Comparison of ENCODE assay signal across 8 cellular contexts in the genomic region with DNA sequence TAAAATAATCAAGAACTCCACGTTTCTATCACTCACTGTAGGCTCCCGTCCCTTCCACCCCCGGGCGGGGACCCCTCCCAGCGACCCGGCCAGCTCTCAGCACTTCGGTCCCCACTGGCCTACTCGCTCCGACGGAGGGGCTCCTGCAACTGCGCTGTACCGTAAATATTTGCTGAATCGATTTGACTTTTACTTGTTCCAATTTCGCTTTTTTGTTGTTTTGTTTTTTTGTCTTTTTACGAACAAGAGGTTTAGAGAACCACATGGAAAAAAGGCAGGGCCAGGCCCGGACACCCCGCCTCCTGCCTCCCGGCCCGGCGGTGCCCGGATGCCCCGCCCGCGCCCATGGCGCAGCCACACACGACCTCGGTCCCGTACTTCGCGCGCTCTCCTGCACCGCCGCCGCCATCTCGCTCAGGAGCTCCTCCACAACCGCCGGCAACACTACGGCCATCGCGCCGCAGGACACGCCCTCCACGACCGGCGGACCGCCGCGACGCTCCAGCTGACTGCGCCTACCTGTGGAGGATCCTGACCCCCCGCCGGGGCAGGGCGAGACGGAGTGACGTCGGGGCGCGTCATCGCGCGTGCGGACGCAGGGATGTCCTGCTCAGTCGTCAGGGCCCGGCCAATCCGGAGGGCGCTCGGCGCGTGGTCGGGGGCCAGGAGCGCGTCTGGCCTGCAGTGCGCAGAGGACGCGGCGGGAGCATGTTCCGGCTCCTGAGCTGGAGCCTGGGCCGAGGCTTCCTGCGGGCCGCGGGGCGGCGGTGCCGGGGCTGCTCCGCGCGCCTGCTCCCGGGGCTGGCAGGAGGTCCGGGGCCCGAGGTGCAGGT. TPM values are rescaled to one million over a fixed set of nuclear protein-coding genes. Genes with fewer than 3 reads are reported as not detected.
DNase-seq lines count a peak whose midpoint lies in the region; ATAC-seq and TF ChIP-seq lines count a peak whose summit lies in the region.

A gene with protein sequence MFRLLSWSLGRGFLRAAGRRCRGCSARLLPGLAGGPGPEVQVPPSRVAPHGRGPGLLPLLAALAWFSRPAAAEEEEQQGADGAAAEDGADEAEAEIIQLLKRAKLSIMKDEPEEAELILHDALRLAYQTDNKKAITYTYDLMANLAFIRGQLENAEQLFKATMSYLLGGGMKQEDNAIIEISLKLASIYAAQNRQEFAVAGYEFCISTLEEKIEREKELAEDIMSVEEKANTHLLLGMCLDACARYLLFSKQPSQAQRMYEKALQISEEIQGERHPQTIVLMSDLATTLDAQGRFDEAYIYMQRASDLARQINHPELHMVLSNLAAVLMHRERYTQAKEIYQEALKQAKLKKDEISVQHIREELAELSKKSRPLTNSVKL (plus strand): TSS at position 684 of the 833 bp plus-strand sequence. CDS start 25 bp downstream, at position 709.
A gene with protein sequence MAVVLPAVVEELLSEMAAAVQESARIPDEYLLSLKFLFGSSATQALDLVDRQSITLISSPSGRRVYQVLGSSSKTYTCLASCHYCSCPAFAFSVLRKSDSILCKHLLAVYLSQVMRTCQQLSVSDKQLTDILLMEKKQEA (minus strand): TSS at position 564 of the 833 bp plus-strand sequence. CDS start 110 bp downstream, at position 454.

- WGBS in testis, 2 donors, result 0 to 1% methylated on average over 50 to 58 of the region's 91 CpGs

- H3K9me3 ChIP-seq in osteoblast (ENCODE audit: low read depth, low read length) (no peaks in the 10 kb centered on the region), testis (no peaks in the 10 kb centered on the region)

- H3K4me2 ChIP-seq in osteoblast (ENCODE audit: insufficient read depth, low read length), result peak within 1 kb of the TSS; percentile 97

- peak within 1 kb of the TSS; percentile 85 for H2AFZ ChIP-seq in osteoblast (ENCODE audit: low read length)

- H3K4me1 Mint-ChIP-seq in activated naive CD8-positive, alpha-beta T cell treated with anti-CD3 and anti-CD28 coated beads for 36 hours, result peaks cover 30% of the 10 kb centered on the region
- peaks cover 11% of the 10 kb centered on the region for H3K4me1 Mint-ChIP-seq in glutamatergic neuron (ENCODE audit: low read depth, unreplicated experiment)

- DNase-seq in GM12865 (ENCODE audit: low read depth), result peak; percentile 97
- DNase-seq in NCI-H1105 treated with DMSO at 0.1 percent for 48 hours (lab: John Stamatoyannopoulos, UW), result peak; percentile 97
- peak; percentile 87 for DNase-seq in SKM-1 treated with dmso at 0.1 percent for 144 hours (lab: John Stamatoyannopoulos, UW; ENCODE audit: unreplicated experiment)
- DNase-seq in activated naive CD8-positive, alpha-beta T cell treated with anti-CD3 and anti-CD28 coated beads for 36 hours, result peak; percentile 97
- peak; percentile 98 for DNase-seq in glutamatergic neuron
- DNase-seq in osteoblast (ENCODE audit: insufficient read length, low spot score, missing footprints), result peak; percentile 100
- DNase-seq in testis, result peak; percentile 98

- TF ChIP-seq CTCF in GM12865 (IDR thresholded peaks at IDR 0.05; ENCODE audit: insufficient read depth, low read depth, low read length, missing control alignments) (no peak), glutamatergic neuron (IDR thresholded peaks at IDR 0.05; ENCODE audit: partially characterized antibody, unreplicated experiment) (no peak), osteoblast (IDR thresholded peaks at IDR 0.05; ENCODE audit: extremely low read depth, low read depth, low read length) (no peak), testis (IDR thresholded peaks at IDR 0.05) (peak in 1 of 3 experiments; percentile 18)

- intact Hi-C loops in testis (cut with DNase I; ENCODE audit: low total_unique reads), result no loop called here

- peaks cover 44% of the 10 kb centered on the region for H3K36me3 Mint-ChIP-seq in activated naive CD8-positive, alpha-beta T cell treated with anti-CD3 and anti-CD28 coated beads for 36 hours
- H3K36me3 Mint-ChIP-seq in glutamatergic neuron (ENCODE audit: unreplicated experiment), result peaks cover 11% of the 10 kb centered on the region

- peak; percentile 27 for TF ChIP-seq POLR2A in testis (IDR thresholded peaks at IDR 0.05)

- peak within 1 kb of the TSS; percentile 98 for H3K4me3 Mint-ChIP-seq in activated naive CD8-positive, alpha-beta T cell treated with anti-CD3 and anti-CD28 coated beads for 36 hours
- H3K4me3 Mint-ChIP-seq in glutamatergic neuron (ENCODE audit: unreplicated experiment), result peak within 1 kb of the TSS; percentile 97

- peaks cover 40% of the 10 kb centered on the region for H3K79me2 ChIP-seq in osteoblast (ENCODE audit: insufficient read depth, low read length)

- peak within 1 kb of the TSS; percentile 98 for H3K27ac Mint-ChIP-seq in activated naive CD8-positive, alpha-beta T cell treated with anti-CD3 and anti-CD28 coated beads for 36 hours
- H3K27ac Mint-ChIP-seq in glutamatergic neuron (ENCODE audit: unreplicated experiment), result peak within 1 kb of the TSS; percentile 90

- H3K9me3 Mint-ChIP-seq in activated naive CD8-positive, alpha-beta T cell treated with anti-CD3 and anti-CD28 coated beads for 36 hours, result peaks cover 4% of the 10 kb centered on the region
- H3K9me3 Mint-ChIP-seq in glutamatergic neuron (ENCODE audit: unreplicated experiment), result peaks cover 9% of the 10 kb centered on the region

- H3K27me3 ChIP-seq in osteoblast (ENCODE audit: insufficient read depth, low read length) (no peaks in the 10 kb centered on the region), testis (no peaks in the 10 kb centered on the region)

- H3K4me1 ChIP-seq in osteoblast (ENCODE audit: insufficient read depth, low read length) (peaks cover 19% of the 10 kb centered on the region), testis (peaks cover 6% of the 10 kb centered on the region)

- H3K27ac ChIP-seq in osteoblast (ENCODE audit: low read depth, low read length), result peak within 1 kb of the TSS; percentile 96
- H3K27ac ChIP-seq in testis, result peak within 1 kb of the TSS; percentile 86 to 96

- H3K36me3 ChIP-seq in osteoblast (ENCODE audit: insufficient read depth, low read length), result peaks cover 29% of the 10 kb centered on the region
- H3K36me3 ChIP-seq in testis (ENCODE audit: low read depth, missing control alignments), result no peaks in the 10 kb centered on the region

- H3K4me3 ChIP-seq in GM12865 (ENCODE audit: low read depth, low read length) (peak within 1 kb of the TSS; percentile 64), osteoblast (ENCODE audit: insufficient read depth, low read length) (peak within 1 kb of the TSS; percentile 84), testis (peak within 1 kb of the TSS; percentile 72 to 85)

- no peaks in the 10 kb centered on the region for H3K27me3 Mint-ChIP-seq in activated naive CD8-positive, alpha-beta T cell treated with anti-CD3 and anti-CD28 coated beads for 36 hours
- peaks cover 6% of the 10 kb centered on the region for H3K27me3 Mint-ChIP-seq in glutamatergic neuron (ENCODE audit: unreplicated experiment)

- ATAC-seq in HG02678 (IDR thresholded peaks at IDR 0.05; ENCODE audit: unreplicated experiment), result peak; percentile 96

- peaks cover 11% of the 10 kb centered on the region for H4K20me1 ChIP-seq in osteoblast (ENCODE audit: insufficient read depth, low read length)

RNA-seq across cellular contexts. Expression of the first gene that starts in this region (rescaled TPM):
- total RNA-seq in activated naive CD8-positive, alpha-beta T cell treated with anti-CD3 and anti-CD28 coated beads for 36 hours, result 10 to 100 TPM; 39.7 to 41.2 TPM
- total RNA-seq in glutamatergic neuron (ENCODE audit: unreplicated experiment) (35.9 TPM), osteoblast (31.8 and 39.8 TPM in 2 replicates), testis (10 to 100 TPM; 74.1 to 91.2 TPM)
- polyA plus RNA-seq in testis (ENCODE audit: insufficient read depth, low read depth, low replicate concordance), result 17.8 TPM

RNA-seq across cellular contexts. Expression of the second gene that starts in this region (rescaled TPM):
- total RNA-seq in activated naive CD8-positive, alpha-beta T cell treated with anti-CD3 and anti-CD28 coated beads for 36 hours, result 10 to 100 TPM; 10.8 to 13.4 TPM
- 29.0 TPM for total RNA-seq in glutamatergic neuron (ENCODE audit: unreplicated experiment)
- total RNA-seq in osteoblast, result 11.6 and 14.7 TPM in 2 replicates
- total RNA-seq in testis, result 10 to 100 TPM; 17.0 to 20.1 TPM
- 36.2 TPM for polyA plus RNA-seq in testis (ENCODE audit: insufficient read depth, low read depth, low replicate concordance)

Comparison
In these comparisons a context has a peak if more than half of its experiments do, and no peak if none do; other contexts are left out.
1. Peak in every context shown above with its lines: DNase-seq, ATAC-seq, H3K4me3 ChIP-seq and H3K27ac ChIP-seq.